Comparison of ENCODE assay signal across 14 cellular contexts in the genomic region with DNA sequence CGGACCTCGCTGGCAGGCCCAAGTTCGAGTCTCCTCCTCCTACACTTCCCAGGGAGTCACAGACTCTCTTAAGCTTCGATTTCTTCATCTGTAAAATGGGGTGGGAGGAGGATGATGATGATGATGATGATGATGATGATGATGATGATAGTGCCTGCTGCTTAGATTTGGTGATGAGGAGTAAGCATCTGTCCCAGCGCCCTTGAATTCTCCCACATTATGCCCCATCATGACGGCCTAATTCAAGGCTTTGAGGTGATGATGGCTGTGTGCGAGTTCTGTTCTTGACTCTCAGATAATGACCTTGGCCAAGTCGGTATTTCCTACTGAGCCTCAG. TPM values are rescaled to one million over a fixed set of nuclear protein-coding genes. Genes with fewer than 3 reads are reported as not detected.
DNase-seq lines count a peak whose midpoint lies in the region; FAIRE-seq and TF ChIP-seq lines count a peak whose summit lies in the region.
"Had no signal": no experiment of that assay in that cellular context is flagged by ENCODE, and none has a peak within 500 bp of the region (broad histone marks: within the 10 kb centered on the region; RNA-seq: fewer than 3 reads in every experiment).

No MANE protein-coding gene starts in this region.

- H3K4me2 ChIP-seq in astrocyte (ENCODE audit: low read length) = peak overlapping the region; percentile 91

- H3K27me3 Mint-ChIP-seq in Calu3 (ENCODE audit: unreplicated experiment) (peaks cover 94% of the 10 kb centered on the region), astrocyte (ENCODE audit: low read depth, unreplicated experiment) (peaks cover 27% of the 10 kb centered on the region)
- peaks cover 61% of the 10 kb centered on the region for H3K27me3 Mint-ChIP-seq in activated CD4-positive, alpha-beta memory T cell treated with anti-CD3 and anti-CD28 coated beads, Interleukin-2, amount 10 ng/mL, durations not matched to agents 7 days and 5 days

- H3K4me3 Mint-ChIP-seq in Calu3 (ENCODE audit: low read depth, unreplicated experiment) (peak overlapping the region; percentile 60), astrocyte (ENCODE audit: unreplicated experiment) (peak overlapping the region; percentile 69)
- H3K4me3 Mint-ChIP-seq in activated CD4-positive, alpha-beta memory T cell treated with anti-CD3 and anti-CD28 coated beads, Interleukin-2, amount 10 ng/mL, durations not matched to agents 7 days and 5 days = no peak overlapping the region

- H3K9me3 Mint-ChIP-seq in Calu3 (ENCODE audit: low read depth, unreplicated experiment) (no peaks in the 10 kb centered on the region), astrocyte (ENCODE audit: unreplicated experiment) (peaks cover 4% of the 10 kb centered on the region)
- H3K9me3 Mint-ChIP-seq in activated CD4-positive, alpha-beta memory T cell treated with anti-CD3 and anti-CD28 coated beads, Interleukin-2, amount 10 ng/mL, durations not matched to agents 7 days and 5 days = no peaks in the 10 kb centered on the region

- intact Hi-C loops in Calu3 (cut with micrococcal nuclease; ENCODE audit: unreplicated experiment) = no loop called here

- H3K27me3 ChIP-seq in astrocyte (ENCODE audit: insufficient read depth, low read length) = no peaks in the 10 kb centered on the region

- TF ChIP-seq CTCF in Calu3 (IDR thresholded peaks at IDR 0.05; ENCODE audit: unreplicated experiment) (no peak), astrocyte (IDR thresholded peaks at IDR 0.05; ENCODE audit: insufficient read depth, low read depth, low read length) (no peak), foreskin fibroblast (IDR thresholded peaks at IDR 0.05; ENCODE audit: low read depth, low read length) (no peak), retinal pigment epithelial cell (conservative IDR thresholded peaks at IDR 0.05; ENCODE audit: low read depth, low read length) (no peak)

- H3K27ac Mint-ChIP-seq in Calu3 (ENCODE audit: unreplicated experiment) (no peak overlapping the region), astrocyte (ENCODE audit: unreplicated experiment) (peak overlapping the region; percentile 29)
- no peak overlapping the region for H3K27ac Mint-ChIP-seq in activated CD4-positive, alpha-beta memory T cell treated with anti-CD3 and anti-CD28 coated beads, Interleukin-2, amount 10 ng/mL, durations not matched to agents 7 days and 5 days

- peaks cover 31% of the 10 kb centered on the region for H3K4me1 ChIP-seq in astrocyte (ENCODE audit: insufficient read depth, low read length)

- BruUV-seq in Calu3 (replicated peaks; lab: Mats Ljungman, UMichigan) = no TSS peak

- H3K27ac ChIP-seq in astrocyte (ENCODE audit: low read depth, low read length) = peak overlapping the region; percentile 43
- H3K27ac ChIP-seq: C4-2B had no signal

- peak overlapping the region; percentile 47 for H3K4me3 ChIP-seq in astrocyte (ENCODE audit: insufficient read depth, low read depth, low read length)
- peak overlapping the region; percentile 35 to 50 for H3K4me3 ChIP-seq in foreskin fibroblast (ENCODE audit: low read depth in 1 of 2, low read length in 2 of 2)
- H3K4me3 ChIP-seq in retinal pigment epithelial cell (ENCODE audit: low read length) = peak overlapping the region; percentile 14

- POLR2A ChIA-PET in activated CD4-positive, alpha-beta memory T cell treated with anti-CD3 and anti-CD28 coated beads, Interleukin-2, amount 10 ng/mL, durations not matched to agents 7 days and 5 days (lab: Charles Lee) = no interaction called here

- CTCF ChIA-PET in Calu3 (lab: Charles Lee) = interaction anchor here (0.6 kb wide), 1 partner anchor 483 kb away, joined by 6 read pairs; no protein-coding TSS in a partner anchor
- CTCF ChIA-PET in activated CD4-positive, alpha-beta memory T cell treated with anti-CD3 and anti-CD28 coated beads, Interleukin-2, amount 10 ng/mL, durations not matched to agents 7 days and 5 days (lab: Charles Lee) = no interaction called here

- H3K36me3 Mint-ChIP-seq in Calu3 (ENCODE audit: insufficient read depth, unreplicated experiment) = no peaks in the 10 kb centered on the region
- H3K36me3 Mint-ChIP-seq in astrocyte (ENCODE audit: low read depth, unreplicated experiment) = no peaks in the 10 kb centered on the region
- no peaks in the 10 kb centered on the region for H3K36me3 Mint-ChIP-seq in activated CD4-positive, alpha-beta memory T cell treated with anti-CD3 and anti-CD28 coated beads, Interleukin-2, amount 10 ng/mL, durations not matched to agents 7 days and 5 days (ENCODE audit: low read depth)

- DNase-seq in Calu3 (no peak), astrocyte (ENCODE audit: low read depth) (no peak), foreskin fibroblast (no peak), retinal pigment epithelial cell (ENCODE audit: low read depth) (no peak), KG1 (lab: John Stamatoyannopoulos, UW) (no peak), SW480 (ENCODE audit: low spot score) (no peak), GM12892 (ENCODE audit: insufficient read length) (no peak)
- no peak for DNase-seq in activated CD4-positive, alpha-beta memory T cell treated with anti-CD3 and anti-CD28 coated beads, Interleukin-2, amount 10 ng/mL, durations not matched to agents 7 days and 5 days
- DNase-seq: NCI-H2081 treated with DMSO at 0.1 percent for 48 hours had no signal

- peak overlapping the region; percentile 58 for H2AFZ ChIP-seq in astrocyte (ENCODE audit: low read depth, low read length)

- no peaks in the 10 kb centered on the region for H4K20me1 ChIP-seq in astrocyte (ENCODE audit: insufficient read depth, low read length)

- no peaks in the 10 kb centered on the region for H3K9me3 ChIP-seq in astrocyte (ENCODE audit: insufficient read depth, low read depth, low read length)

- peaks cover 43% of the 10 kb centered on the region for H3K79me2 ChIP-seq in astrocyte (ENCODE audit: insufficient read depth, low read length)

- peak overlapping the region; percentile 73 for H3K9ac ChIP-seq in astrocyte (ENCODE audit: low read length)

- no peak for TF ChIP-seq POLR2A in GM12892 (IDR thresholded peaks at IDR 0.05; ENCODE audit: low read depth, low read length)

- FAIRE-seq in astrocyte (lab: Jason Lieb, UNC) = no peak
- FAIRE-seq in GM12892 (lab: Jason Lieb, UNC) = no peak
- FAIRE-seq: TTC549, urothelium cell line had no signal

- H3K4me1 Mint-ChIP-seq in Calu3 (ENCODE audit: low read depth, unreplicated experiment) = peaks cover 16% of the 10 kb centered on the region
- H3K4me1 Mint-ChIP-seq in astrocyte (ENCODE audit: low read depth, unreplicated experiment) = peaks cover 6% of the 10 kb centered on the region
- no peaks in the 10 kb centered on the region for H3K4me1 Mint-ChIP-seq in activated CD4-positive, alpha-beta memory T cell treated with anti-CD3 and anti-CD28 coated beads, Interleukin-2, amount 10 ng/mL, durations not matched to agents 7 days and 5 days

- H3K36me3 ChIP-seq in astrocyte (ENCODE audit: insufficient read depth, low read length) = no peaks in the 10 kb centered on the region

RNA-seq across cellular contexts. Expression of a gene that starts 0.5 kb away (rescaled TPM):
- total RNA-seq in Calu3 (2022) (not detected in 2 replicates), astrocyte (0.77 and 1.1 TPM in 2 replicates)
- total RNA-seq in activated CD4-positive, alpha-beta memory T cell treated with anti-CD3 and anti-CD28 coated beads, Interleukin-2, amount 10 ng/mL, durations not matched to agents 7 days and 5 days = not detected
- polyA plus RNA-seq in GM12892 (2012; ENCODE audit: missing spikeins) = not detected
- total RNA-seq: renal cortical epithelial cell had no signal

RNA-seq across cellular contexts. Expression of a gene that starts 42.9 kb away (rescaled TPM):
- total RNA-seq in Calu3 (2022) (not detected in 2 replicates), astrocyte (not detected in 2 replicates)
- not detected for total RNA-seq in activated CD4-positive, alpha-beta memory T cell treated with anti-CD3 and anti-CD28 coated beads, Interleukin-2, amount 10 ng/mL, durations not matched to agents 7 days and 5 days
- polyA plus RNA-seq in GM12892 (2012; ENCODE audit: missing spikeins) = not detected
- total RNA-seq: lower leg skin, renal cortical epithelial cell had no signal
